In genomic region chr18:23169683-23170082, GRCh38 we compare ENCODE assay signal across 1 cellular context.
TF ChIP-seq lines count a peak whose summit lies in the region.

No MANE protein-coding gene starts in this region.

TF ChIP-seq in K562, 482 proteins besides CTCF, POLR2A, EP300 and RAD21:
- no peak for TF ChIP-seq ELK1 (CRISPR knock-in tag; IDR thresholded peaks at IDR 0.05)
- TF ChIP-seq ZNF3 (CRISPR knock-in tag; IDR thresholded peaks at IDR 0.05) = no peak
- TF ChIP-seq RBM34 (IDR thresholded peaks at IDR 0.05; ENCODE audit: borderline replicate concordance, insufficient read depth, low read length) = no peak
- no peak for TF ChIP-seq ZBTB7A (IDR thresholded peaks at IDR 0.05; ENCODE audit: borderline replicate concordance, control insufficient read depth, low read depth, low read length)
- TF ChIP-seq HOXB6 (CRISPR knock-in tag; IDR thresholded peaks at IDR 0.05; ENCODE audit: borderline replicate concordance) = no peak
- TF ChIP-seq TCF3 (CRISPR knock-in tag; IDR thresholded peaks at IDR 0.05) = no peak
- no peak for TF ChIP-seq PML (IDR thresholded peaks at IDR 0.05; ENCODE audit: low read length)
- TF ChIP-seq POLR2AphosphoS5 (IDR thresholded peaks at IDR 0.05; ENCODE audit: control insufficient read depth, insufficient read depth, low read depth, low read length) = no peak
- no peak for TF ChIP-seq ETV1 (tag; conservative IDR thresholded peaks at IDR 0.05; ENCODE audit: low read depth)
- no peak for TF ChIP-seq ZBTB17 (CRISPR knock-in tag; IDR thresholded peaks at IDR 0.05)
- no peak for TF ChIP-seq POLR2B (IDR thresholded peaks at IDR 0.05; ENCODE audit: low read depth, partially characterized antibody)
- no peak for TF ChIP-seq E2F4 (CRISPR knock-in tag; IDR thresholded peaks at IDR 0.05; ENCODE audit: low read depth)
- no peak for TF ChIP-seq SIRT6 (IDR thresholded peaks at IDR 0.05; ENCODE audit: low read depth, low read length)
- TF ChIP-seq PREB (CRISPR knock-in tag; IDR thresholded peaks at IDR 0.05) = no peak
- TF ChIP-seq CBFB (CRISPR knock-in tag; IDR thresholded peaks at IDR 0.05) = no peak
- TF ChIP-seq MLX (CRISPR knock-in tag; conservative IDR thresholded peaks at IDR 0.05) = no peak
- no peak for TF ChIP-seq GTF2F1 (IDR thresholded peaks at IDR 0.05; ENCODE audit: low read depth, low read length)
- TF ChIP-seq NR2C2 (CRISPR knock-in tag; IDR thresholded peaks at IDR 0.05) = no peak
- no peak for TF ChIP-seq NR2C2 (tag; IDR thresholded peaks at IDR 0.05)
